Comparison of ENCODE assay signal across 9 cellular contexts in the genomic region with DNA sequence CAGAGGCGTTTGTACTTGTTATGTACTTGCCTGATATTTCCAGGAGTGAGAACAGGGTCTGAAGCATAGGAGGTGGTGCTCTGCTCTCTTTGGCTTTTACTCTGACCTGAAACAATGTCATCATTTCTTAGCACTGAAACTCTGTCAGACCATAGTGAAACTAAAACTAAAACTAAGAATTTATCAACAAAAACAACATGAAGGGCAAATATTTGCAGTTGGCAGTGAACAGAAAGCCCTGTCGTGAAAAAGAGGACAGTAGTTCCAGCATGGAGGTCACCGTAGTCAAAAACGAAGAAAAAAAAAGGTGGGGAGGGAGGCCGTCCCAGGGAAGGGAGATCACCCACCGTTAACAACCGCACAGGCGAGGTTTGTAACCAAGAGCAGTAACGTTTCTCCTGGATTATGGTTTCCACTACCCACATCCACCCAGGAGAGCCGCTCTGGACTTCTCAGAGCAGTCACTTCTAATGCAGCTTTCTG.
DNase-seq lines count a peak whose midpoint lies in the region; ATAC-seq and TF ChIP-seq lines count a peak whose summit lies in the region.
"Had no signal": no experiment of that assay in that cellular context is flagged by ENCODE, and none has a peak within 500 bp of the region (broad histone marks: within the 10 kb centered on the region; RNA-seq: fewer than 3 reads in every experiment).

No MANE protein-coding gene starts in this region.

- peak overlapping the region; percentile 81 for H3K4me2 ChIP-seq in fibroblast of lung (ENCODE audit: extremely low read depth, insufficient read depth, low read length)

- peak overlapping the region; percentile 88 for H2AFZ ChIP-seq in fibroblast of lung (ENCODE audit: low read length)

- no peak overlapping the region for H3K9ac ChIP-seq in fibroblast of lung (ENCODE audit: insufficient read depth, low read length)

- H3K4me3 ChIP-seq in fibroblast of lung (replicated peaks in 1 of 4; ENCODE audit: control extremely low read depth in 1 of 4, insufficient read depth in 1 of 4, low read depth in 3 of 4, low read length in 4 of 4), result peak overlapping the region; percentile 39 to 54 (median 48)
- H3K4me3 ChIP-seq in retinal pigment epithelial cell (ENCODE audit: low read length), result peak overlapping the region; percentile 4

- DNase-seq in Caki2 (ENCODE audit: low read depth), result peak; percentile 32
- peak in 1 of 2 donors; percentile 25 for DNase-seq in fibroblast of lung (ENCODE audit: low read depth in 2 of 2)
- no peak for DNase-seq in retinal pigment epithelial cell (ENCODE audit: low read depth)
- DNase-seq in NCI-H2107 (lab: John Stamatoyannopoulos, UW), result no peak
- no peak for DNase-seq in iPS-NIHi11 (ENCODE audit: low spot score)
- DNase-seq in G401 (ENCODE audit: low spot score), result no peak

- H3K4me1 ChIP-seq in fibroblast of lung (ENCODE audit: control insufficient read depth, extremely low read depth, insufficient read depth, low read length), result no peaks in the 10 kb centered on the region

- no peaks in the 10 kb centered on the region for H3K36me3 ChIP-seq in KOPT-K1 (ENCODE audit: insufficient read depth, low read length)
- no peaks in the 10 kb centered on the region for H3K36me3 ChIP-seq in fibroblast of lung (ENCODE audit: control insufficient read depth, insufficient read depth, low read length)

- peak; percentile 82 for ATAC-seq in GM21528 (IDR thresholded peaks at IDR 0.05; ENCODE audit: low FRiP score, unreplicated experiment)

- TF ChIP-seq CTCF in fibroblast of lung (conservative IDR thresholded peaks at IDR 0.05 in 1 of 2, IDR thresholded peaks at IDR 0.05 in 1 of 2; ENCODE audit: low read depth in 1 of 2, low read length in 2 of 2) (no peak), retinal pigment epithelial cell (conservative IDR thresholded peaks at IDR 0.05; ENCODE audit: low read depth, low read length) (no peak)

- H4K20me1 ChIP-seq in fibroblast of lung (ENCODE audit: control insufficient read depth, extremely low read depth, insufficient read depth, low read length), result no peaks in the 10 kb centered on the region

- no peaks in the 10 kb centered on the region for H3K9me3 ChIP-seq in KOPT-K1 (ENCODE audit: insufficient read depth, low read length, poor library complexity, severe bottlenecking)
- H3K9me3 ChIP-seq in fibroblast of lung (ENCODE audit: control insufficient read depth, insufficient read depth, low read depth, low read length), result no peaks in the 10 kb centered on the region

- H3K79me2 ChIP-seq in fibroblast of lung (ENCODE audit: control insufficient read depth, insufficient read depth, low read length), result no peaks in the 10 kb centered on the region

- in situ Hi-C loops in Caki2 (cut with HindIII; ENCODE audit: low pct_unique_long_range_greater_than_20kb, low sequenced_read_pairs), result no loop called here
- in situ Hi-C loops in G401 (cut with HindIII; ENCODE audit: low sequenced_read_pairs), result no loop called here

- H3K27ac ChIP-seq in KOPT-K1 (ENCODE audit: low read depth, low read length, poor library complexity, severe bottlenecking) (peak overlapping the region; percentile 53), fibroblast of lung (ENCODE audit: insufficient read depth, low read length) (peak overlapping the region; percentile 37)
- H3K27ac ChIP-seq: HL-60 had no signal

- no peaks in the 10 kb centered on the region for H3K27me3 ChIP-seq in fibroblast of lung (ENCODE audit: control insufficient read depth, insufficient read depth, low read length)
